In the genomic region with DNA sequence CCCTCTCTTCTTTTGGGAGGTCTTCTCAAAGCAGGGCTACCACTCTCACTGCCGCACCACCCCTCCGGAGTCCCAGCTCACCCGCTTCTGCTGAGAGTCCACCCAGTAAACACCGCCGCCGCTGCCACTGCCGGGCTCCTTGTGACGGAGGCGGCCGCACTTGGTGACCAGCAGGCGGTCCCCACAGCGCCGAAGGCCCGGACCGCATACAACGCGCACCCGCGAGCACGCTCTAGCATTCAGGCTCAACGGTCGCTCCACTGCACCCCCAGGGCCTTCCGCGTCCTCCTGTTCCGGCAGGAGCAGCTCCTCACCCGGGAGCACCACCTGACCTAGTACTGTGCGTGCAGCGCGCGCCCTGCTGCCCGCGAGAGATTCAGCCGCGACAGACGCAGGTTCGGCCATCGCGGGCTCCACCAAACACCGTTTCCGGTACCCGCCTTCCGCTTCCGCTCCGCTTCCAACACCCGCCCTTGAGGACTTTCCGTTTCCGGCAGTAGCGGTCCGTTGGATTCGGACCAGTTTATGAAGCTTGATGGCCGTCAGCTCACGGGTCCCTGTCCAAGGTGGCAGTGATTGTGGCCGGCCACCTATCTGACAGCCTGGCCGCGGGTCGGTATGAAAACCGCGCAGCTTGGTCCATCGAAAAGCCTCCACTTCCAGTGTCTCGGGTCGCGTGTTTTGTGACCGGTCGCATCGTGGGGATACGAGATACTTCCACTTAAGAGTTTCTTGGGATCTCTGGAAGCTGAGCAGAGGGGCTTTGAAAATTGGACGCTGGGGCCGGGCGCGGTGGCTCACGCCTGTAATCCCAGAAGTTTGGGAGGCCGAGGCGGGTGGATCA, we compare ENCODE assay signal across 1 cellular context.
TF ChIP-seq lines count a peak whose summit lies in the region.

A gene (minus strand): TSS at position 425 of the 844 bp plus-strand sequence. CDS start 20 bp downstream, at position 405.

TF ChIP-seq in SK-N-SH, 30 proteins besides CTCF, POLR2A, EP300 and RAD21 (continued from another document):
- TF ChIP-seq, protein P1, sequence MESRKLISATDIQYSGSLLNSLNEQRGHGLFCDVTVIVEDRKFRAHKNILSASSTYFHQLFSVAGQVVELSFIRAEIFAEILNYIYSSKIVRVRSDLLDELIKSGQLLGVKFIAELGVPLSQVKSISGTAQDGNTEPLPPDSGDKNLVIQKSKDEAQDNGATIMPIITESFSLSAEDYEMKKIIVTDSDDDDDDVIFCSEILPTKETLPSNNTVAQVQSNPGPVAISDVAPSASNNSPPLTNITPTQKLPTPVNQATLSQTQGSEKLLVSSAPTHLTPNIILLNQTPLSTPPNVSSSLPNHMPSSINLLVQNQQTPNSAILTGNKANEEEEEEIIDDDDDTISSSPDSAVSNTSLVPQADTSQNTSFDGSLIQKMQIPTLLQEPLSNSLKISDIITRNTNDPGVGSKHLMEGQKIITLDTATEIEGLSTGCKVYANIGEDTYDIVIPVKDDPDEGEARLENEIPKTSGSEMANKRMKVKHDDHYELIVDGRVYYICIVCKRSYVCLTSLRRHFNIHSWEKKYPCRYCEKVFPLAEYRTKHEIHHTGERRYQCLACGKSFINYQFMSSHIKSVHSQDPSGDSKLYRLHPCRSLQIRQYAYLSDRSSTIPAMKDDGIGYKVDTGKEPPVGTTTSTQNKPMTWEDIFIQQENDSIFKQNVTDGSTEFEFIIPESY (IDR thresholded peaks at IDR 0.05; ENCODE audit: borderline replicate concordance, low read depth): peak; percentile 84
- peak; percentile 92 for TF ChIP-seq ELF1 (IDR thresholded peaks at IDR 0.05)
- TF ChIP-seq TEAD4 (IDR thresholded peaks at IDR 0.05; ENCODE audit: borderline replicate concordance, insufficient read depth): 0 out of 2 replicates have a peak, but pooled peaks have one; percentile 20
- peak; percentile 91 for TF ChIP-seq YY1 (IDR thresholded peaks at IDR 0.05; ENCODE audit: low read depth)
- peak; percentile 81 for TF ChIP-seq SIN3A (IDR thresholded peaks at IDR 0.05; ENCODE audit: borderline replicate concordance, low read depth, low read length)
- TF ChIP-seq, protein P2, sequence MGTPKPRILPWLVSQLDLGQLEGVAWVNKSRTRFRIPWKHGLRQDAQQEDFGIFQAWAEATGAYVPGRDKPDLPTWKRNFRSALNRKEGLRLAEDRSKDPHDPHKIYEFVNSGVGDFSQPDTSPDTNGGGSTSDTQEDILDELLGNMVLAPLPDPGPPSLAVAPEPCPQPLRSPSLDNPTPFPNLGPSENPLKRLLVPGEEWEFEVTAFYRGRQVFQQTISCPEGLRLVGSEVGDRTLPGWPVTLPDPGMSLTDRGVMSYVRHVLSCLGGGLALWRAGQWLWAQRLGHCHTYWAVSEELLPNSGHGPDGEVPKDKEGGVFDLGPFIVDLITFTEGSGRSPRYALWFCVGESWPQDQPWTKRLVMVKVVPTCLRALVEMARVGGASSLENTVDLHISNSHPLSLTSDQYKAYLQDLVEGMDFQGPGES (IDR thresholded peaks at IDR 0.05; ENCODE audit: low read depth, low read length): no peak
- TF ChIP-seq, protein P3, sequence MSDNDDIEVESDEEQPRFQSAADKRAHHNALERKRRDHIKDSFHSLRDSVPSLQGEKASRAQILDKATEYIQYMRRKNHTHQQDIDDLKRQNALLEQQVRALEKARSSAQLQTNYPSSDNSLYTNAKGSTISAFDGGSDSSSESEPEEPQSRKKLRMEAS (IDR thresholded peaks at IDR 0.05; ENCODE audit: low read depth): peak; percentile 92
- peak; percentile 92 for TF ChIP-seq CHD2 (IDR thresholded peaks at IDR 0.05; ENCODE audit: low read length, partially characterized antibody)
- TF ChIP-seq MXI1 (IDR thresholded peaks at IDR 0.05; ENCODE audit: low read depth, low read length): peak; percentile 85
- TF ChIP-seq, protein P4, sequence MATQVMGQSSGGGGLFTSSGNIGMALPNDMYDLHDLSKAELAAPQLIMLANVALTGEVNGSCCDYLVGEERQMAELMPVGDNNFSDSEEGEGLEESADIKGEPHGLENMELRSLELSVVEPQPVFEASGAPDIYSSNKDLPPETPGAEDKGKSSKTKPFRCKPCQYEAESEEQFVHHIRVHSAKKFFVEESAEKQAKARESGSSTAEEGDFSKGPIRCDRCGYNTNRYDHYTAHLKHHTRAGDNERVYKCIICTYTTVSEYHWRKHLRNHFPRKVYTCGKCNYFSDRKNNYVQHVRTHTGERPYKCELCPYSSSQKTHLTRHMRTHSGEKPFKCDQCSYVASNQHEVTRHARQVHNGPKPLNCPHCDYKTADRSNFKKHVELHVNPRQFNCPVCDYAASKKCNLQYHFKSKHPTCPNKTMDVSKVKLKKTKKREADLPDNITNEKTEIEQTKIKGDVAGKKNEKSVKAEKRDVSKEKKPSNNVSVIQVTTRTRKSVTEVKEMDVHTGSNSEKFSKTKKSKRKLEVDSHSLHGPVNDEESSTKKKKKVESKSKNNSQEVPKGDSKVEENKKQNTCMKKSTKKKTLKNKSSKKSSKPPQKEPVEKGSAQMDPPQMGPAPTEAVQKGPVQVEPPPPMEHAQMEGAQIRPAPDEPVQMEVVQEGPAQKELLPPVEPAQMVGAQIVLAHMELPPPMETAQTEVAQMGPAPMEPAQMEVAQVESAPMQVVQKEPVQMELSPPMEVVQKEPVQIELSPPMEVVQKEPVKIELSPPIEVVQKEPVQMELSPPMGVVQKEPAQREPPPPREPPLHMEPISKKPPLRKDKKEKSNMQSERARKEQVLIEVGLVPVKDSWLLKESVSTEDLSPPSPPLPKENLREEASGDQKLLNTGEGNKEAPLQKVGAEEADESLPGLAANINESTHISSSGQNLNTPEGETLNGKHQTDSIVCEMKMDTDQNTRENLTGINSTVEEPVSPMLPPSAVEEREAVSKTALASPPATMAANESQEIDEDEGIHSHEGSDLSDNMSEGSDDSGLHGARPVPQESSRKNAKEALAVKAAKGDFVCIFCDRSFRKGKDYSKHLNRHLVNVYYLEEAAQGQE (IDR thresholded peaks at IDR 0.05; ENCODE audit: low read depth, low read length): peak; percentile 95
- no peak for TF ChIP-seq FOSL2 (IDR thresholded peaks at IDR 0.05; ENCODE audit: borderline replicate concordance, low read depth)
- no peak for TF ChIP-seq RCOR1 (IDR thresholded peaks at IDR 0.05; ENCODE audit: low read length)
TF ChIP-seq in SK-N-SH: peak in this region for 13.
